ENCODE assay signal across 20 cellular contexts in the genomic region with DNA sequence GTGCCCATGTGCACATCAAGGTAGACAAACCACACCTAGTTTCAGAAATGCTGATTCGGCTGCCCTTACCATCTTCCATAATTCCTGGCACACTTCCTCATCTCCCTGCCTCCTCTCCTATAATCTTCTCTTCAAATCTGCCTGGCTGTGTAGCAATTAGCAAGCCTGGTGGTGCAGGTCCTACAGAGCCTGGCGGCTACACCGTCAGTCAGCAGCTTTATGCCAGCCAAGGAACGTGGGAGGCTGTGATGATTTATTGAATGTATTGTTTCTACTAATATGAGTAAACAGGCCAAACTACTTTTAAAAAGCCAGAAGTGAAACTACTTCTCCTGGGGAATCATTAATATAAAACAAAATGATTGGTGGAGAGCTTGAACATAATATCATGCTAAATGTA.
DNase-seq lines count a peak whose midpoint lies in the region; ATAC-seq, FAIRE-seq and TF ChIP-seq lines count a peak whose summit lies in the region.
"Had no signal": no experiment of that assay in that cellular context is flagged by ENCODE, and none has a peak within 500 bp of the region (broad histone marks: within the 10 kb centered on the region; RNA-seq: fewer than 3 reads in every experiment).

No MANE protein-coding gene starts in this region.

- dilution Hi-C loops in keratinocyte (cut with MboI; ENCODE audit: extremely low pct_ligation_motif_present, low sequenced_read_pairs): no loop called here

- TF ChIP-seq CTCF in keratinocyte (optimal IDR thresholded peaks at IDR 0.05 in 1 of 3, IDR thresholded peaks at IDR 0.05 in 1 of 3, conservative IDR thresholded peaks at IDR 0.05 in 1 of 3; ENCODE audit: extremely low read depth in 1 of 3, insufficient read depth in 2 of 3, low read length in 3 of 3): no peak

- peaks cover 6% of the 10 kb centered on the region for H3K27me3 Mint-ChIP-seq in activated T-helper 1 cell treated with anti-CD3 and anti-CD28 coated beads, Interleukin-12 subunit alpha, Interleukin-12 subunit beta, Interleukin-2, Interleukin-4 antibody, amounts not matched to agents 30 ng/mL and 10 ng/mL and 1 ng/mL, durations not matched to agents 14 hours and 24 hours and 36 hours (ENCODE audit: insufficient read depth)
- H3K27me3 Mint-ChIP-seq: activated CD4-positive, alpha-beta T cell treated with anti-CD3 and anti-CD28 coated beads, Interleukin-2, amount 10 ng/mL, durations not matched to agents 24 days and 14 days had no signal

- H3K9me3 ChIP-seq in keratinocyte (ENCODE audit: control insufficient read depth, low read depth, low read length): no peaks in the 10 kb centered on the region
- H3K9me3 ChIP-seq: Caco-2, esophagus muscularis mucosa, spleen had no signal

- H3K4me1 ChIP-seq in keratinocyte (ENCODE audit: control insufficient read depth, extremely low read depth, insufficient read depth, low read length): peaks cover 30% of the 10 kb centered on the region
- H3K4me1 ChIP-seq: Caco-2, spleen had no signal

- no peaks in the 10 kb centered on the region for H3K9me1 ChIP-seq in keratinocyte (ENCODE audit: control insufficient read depth, extremely low read depth, insufficient read depth, low read length)

- H2AFZ ChIP-seq in keratinocyte (ENCODE audit: control insufficient read depth, low read length): peak overlapping the region; percentile 63

- no peak overlapping the region for H3K4me3 ChIP-seq in keratinocyte (ENCODE audit: control insufficient read depth in 2 of 3, extremely low read depth in 1 of 3, insufficient read depth in 2 of 3, low read depth in 1 of 3, low read length in 3 of 3)
- H3K4me3 ChIP-seq: esophagus muscularis mucosa, spleen had no signal

- no peaks in the 10 kb centered on the region for H4K20me1 ChIP-seq in keratinocyte (ENCODE audit: control insufficient read depth, extremely low read depth, insufficient read depth, low read length)

- no peaks in the 10 kb centered on the region for H3K4me1 Mint-ChIP-seq in activated T-helper 1 cell treated with anti-CD3 and anti-CD28 coated beads, Interleukin-12 subunit alpha, Interleukin-12 subunit beta, Interleukin-2, Interleukin-4 antibody, amounts not matched to agents 30 ng/mL and 10 ng/mL and 1 ng/mL, durations not matched to agents 14 hours and 24 hours and 36 hours (ENCODE audit: low read depth)
- H3K4me1 Mint-ChIP-seq: activated CD4-positive, alpha-beta T cell treated with anti-CD3 and anti-CD28 coated beads, Interleukin-2, amount 10 ng/mL, durations not matched to agents 24 days and 14 days had no signal

- DNase-seq in DMS153 (lab: John Stamatoyannopoulos, UW) (peak; percentile 12), DMS153 treated with DMSO at 0.1 percent for 48 hours (lab: John Stamatoyannopoulos, UW; ENCODE audit: unreplicated experiment) (no peak), NCI-H446 treated with DMSO at 0.1 percent for 48 hours (lab: John Stamatoyannopoulos, UW) (peak; percentile 43), keratinocyte (ENCODE audit: low read depth, low spot score) (no peak)
- DNase-seq in activated T-helper 1 cell treated with anti-CD3 and anti-CD28 coated beads, Interleukin-12 subunit alpha, Interleukin-12 subunit beta, Interleukin-2, Interleukin-4 antibody, amounts not matched to agents 30 ng/mL and 10 ng/mL and 1 ng/mL, durations not matched to agents 14 hours and 24 hours and 36 hours (ENCODE audit: low spot score): no peak
- DNase-seq: 8988T; activated CD4-positive, alpha-beta T cell treated with anti-CD3 and anti-CD28 coated beads, Interleukin-2, amount 10 ng/mL, durations not matched to agents 24 days and 14 days; activated gamma-delta T cell treated with Interleukin-2 at 50 U/mL for 16 hours; amniotic stem cell; Caco-2; caudate nucleus; NCI-H146; spleen; stimulated activated CD4-positive, alpha-beta T cell treated with anti-CD3 and anti-CD28 coated beads, Interleukin-4, amount 100 ng/mL, for 4 hours; SW 1271 had no signal

- no peaks in the 10 kb centered on the region for H3K27me3 ChIP-seq in keratinocyte (ENCODE audit: control insufficient read depth, extremely low read depth, insufficient read depth, low read length)
- H3K27me3 ChIP-seq: esophagus muscularis mucosa, spleen had no signal

- H3K79me2 ChIP-seq in keratinocyte (ENCODE audit: control insufficient read depth, insufficient read depth, low read length): no peaks in the 10 kb centered on the region

- H3K9ac ChIP-seq in keratinocyte (ENCODE audit: control insufficient read depth, extremely low read depth, insufficient read depth, low read length): no peak overlapping the region

- intact Hi-C loops in activated T-helper 1 cell treated with anti-CD3 and anti-CD28 coated beads, Interleukin-12 subunit alpha, Interleukin-12 subunit beta, Interleukin-2, Interleukin-4 antibody, amounts not matched to agents 30 ng/mL and 10 ng/mL and 1 ng/mL, durations not matched to agents 14 hours and 24 hours and 36 hours (cut with micrococcal nuclease): no loop called here

- ATAC-seq in GM19463 (IDR thresholded peaks at IDR 0.05; ENCODE audit: unreplicated experiment) (peak; percentile 73), HG02798 (IDR thresholded peaks at IDR 0.05; ENCODE audit: poor library complexity, unreplicated experiment) (no peak), HG03039 (IDR thresholded peaks at IDR 0.05; ENCODE audit: unreplicated experiment) (no peak)
- ATAC-seq: left lobe of liver had no signal

- H3K36me3 ChIP-seq in keratinocyte (ENCODE audit: control insufficient read depth in 2 of 2, extremely low read depth in 1 of 2, insufficient read depth in 2 of 2, low read length in 2 of 2): no peaks in the 10 kb centered on the region
- H3K36me3 ChIP-seq: esophagus muscularis mucosa, spleen had no signal

- H3K4me2 ChIP-seq in keratinocyte (ENCODE audit: control insufficient read depth, extremely low read depth, insufficient read depth, low read depth, low read length): no peak overlapping the region

- H3K36me3 Mint-ChIP-seq in activated T-helper 1 cell treated with anti-CD3 and anti-CD28 coated beads, Interleukin-12 subunit alpha, Interleukin-12 subunit beta, Interleukin-2, Interleukin-4 antibody, amounts not matched to agents 30 ng/mL and 10 ng/mL and 1 ng/mL, durations not matched to agents 14 hours and 24 hours and 36 hours (ENCODE audit: low read depth): no peaks in the 10 kb centered on the region

- no peak overlapping the region for H3K4me3 Mint-ChIP-seq in activated T-helper 1 cell treated with anti-CD3 and anti-CD28 coated beads, Interleukin-12 subunit alpha, Interleukin-12 subunit beta, Interleukin-2, Interleukin-4 antibody, amounts not matched to agents 30 ng/mL and 10 ng/mL and 1 ng/mL, durations not matched to agents 14 hours and 24 hours and 36 hours
- H3K4me3 Mint-ChIP-seq: activated CD4-positive, alpha-beta T cell treated with anti-CD3 and anti-CD28 coated beads, Interleukin-2, amount 10 ng/mL, durations not matched to agents 24 days and 14 days had no signal

- no peak overlapping the region for H3K27ac ChIP-seq in keratinocyte (ENCODE audit: control insufficient read depth, insufficient read depth, low read length)
- H3K27ac ChIP-seq: esophagus muscularis mucosa, spleen had no signal

- FAIRE-seq in keratinocyte (lab: Jason Lieb, UNC): peak; percentile 61

- H3K9me3 Mint-ChIP-seq in activated T-helper 1 cell treated with anti-CD3 and anti-CD28 coated beads, Interleukin-12 subunit alpha, Interleukin-12 subunit beta, Interleukin-2, Interleukin-4 antibody, amounts not matched to agents 30 ng/mL and 10 ng/mL and 1 ng/mL, durations not matched to agents 14 hours and 24 hours and 36 hours: no peaks in the 10 kb centered on the region
- H3K9me3 Mint-ChIP-seq: activated CD4-positive, alpha-beta T cell treated with anti-CD3 and anti-CD28 coated beads, Interleukin-2, amount 10 ng/mL, durations not matched to agents 24 days and 14 days had no signal

- H3K27ac Mint-ChIP-seq in activated T-helper 1 cell treated with anti-CD3 and anti-CD28 coated beads, Interleukin-12 subunit alpha, Interleukin-12 subunit beta, Interleukin-2, Interleukin-4 antibody, amounts not matched to agents 30 ng/mL and 10 ng/mL and 1 ng/mL, durations not matched to agents 14 hours and 24 hours and 36 hours: no peak overlapping the region
- H3K27ac Mint-ChIP-seq: activated CD4-positive, alpha-beta T cell treated with anti-CD3 and anti-CD28 coated beads, Interleukin-2, amount 10 ng/mL, durations not matched to agents 24 days and 14 days had no signal

Comparison
In these comparisons a context has a peak if more than half of its experiments do, and no peak if none do; other contexts are left out.
1. DNase-seq: peak in DMS153 (single experiment) and NCI-H446 treated with DMSO at 0.1 percent for 48 hours (single experiment); none in DMS153 treated with DMSO at 0.1 percent for 48 hours (single experiment), keratinocyte (single experiment) and activated T-helper 1 cell treated with anti-CD3 and anti-CD28 coated beads, Interleukin-12 subunit alpha, Interleukin-12 subunit beta, Interleukin-2, Interleukin-4 antibody, amounts not matched to agents 30 ng/mL and 10 ng/mL and 1 ng/mL, durations not matched to agents 14 hours and 24 hours and 36 hours (single experiment).